9 cellular contexts compared by ENCODE assay signal in genomic region chr6:125789167-125789566, GRCh38. TPM values are rescaled to one million over a fixed set of nuclear protein-coding genes. Genes with fewer than 3 reads are reported as not detected.
DNase-seq lines count a peak whose midpoint lies in the region; ATAC-seq and TF ChIP-seq lines count a peak whose summit lies in the region.
"Had no signal": no experiment of that assay in that cellular context is flagged by ENCODE, and none has a peak within 500 bp of the region (broad histone marks: within the 10 kb centered on the region; RNA-seq: fewer than 3 reads in every experiment).

No MANE protein-coding gene starts in this region.

- H3K27ac ChIP-seq in iPS-18a (ENCODE audit: low read length) = no peak overlapping the region

- no peak for TF ChIP-seq CTCF in activated CD8-positive, alpha-beta T cell treated with anti-CD3 and anti-CD28 coated beads for 36 hours (IDR thresholded peaks at IDR 0.05)

- ATAC-seq in activated CD8-positive, alpha-beta T cell treated with anti-CD3 and anti-CD28 coated beads for 36 hours = no peak
- ATAC-seq in stimulated activated naive CD8-positive, alpha-beta T cell treated with anti-CD3 and anti-CD28 coated beads, Interleukin-15, amount 100 ng/mL, for 72 hours = no peak

- DNase-seq in activated CD8-positive, alpha-beta T cell treated with anti-CD3 and anti-CD28 coated beads for 36 hours = no peak
- no peak for DNase-seq in stimulated activated naive CD8-positive, alpha-beta T cell treated with anti-CD3 and anti-CD28 coated beads, Interleukin-15, amount 100 ng/mL, for 72 hours
- DNase-seq in COLO668 (lab: John Stamatoyannopoulos, UW; ENCODE audit: unreplicated experiment) (no peak), islet precursor cell (no peak), dermis blood vessel endothelial cell (no peak)

- peak overlapping the region; percentile 76 for H3K9ac ChIP-seq in iPS-18a (ENCODE audit: low read length)

- H3K36me3 Mint-ChIP-seq in IgD-negative memory B cell = peaks cover 5% of the 10 kb centered on the region
- peaks cover 40% of the 10 kb centered on the region for H3K36me3 Mint-ChIP-seq in activated CD8-positive, alpha-beta T cell treated with anti-CD3 and anti-CD28 coated beads for 36 hours (ENCODE audit: low read depth)

- no peaks in the 10 kb centered on the region for H3K9me3 Mint-ChIP-seq in IgD-negative memory B cell
- H3K9me3 Mint-ChIP-seq in activated CD8-positive, alpha-beta T cell treated with anti-CD3 and anti-CD28 coated beads for 36 hours = no peaks in the 10 kb centered on the region
- no peaks in the 10 kb centered on the region for H3K9me3 Mint-ChIP-seq in stimulated activated naive CD8-positive, alpha-beta T cell treated with anti-CD3 and anti-CD28 coated beads, Interleukin-15, amount 100 ng/mL, for 72 hours

- POLR2A ChIA-PET in activated CD8-positive, alpha-beta T cell treated with anti-CD3 and anti-CD28 coated beads for 36 hours (lab: Charles Lee) = interaction anchor here (0.8 to 5.9 kb wide), 7 partner anchors 8 to 488 kb away, joined by 3 to 124 read pairs (median 5); partner anchors contain the start of genes HDDC2 and HINT3

- H3K4me3 Mint-ChIP-seq in IgD-negative memory B cell = peak overlapping the region; percentile 86 to 95 (median 91)
- peak overlapping the region; percentile 84 for H3K4me3 Mint-ChIP-seq in activated CD8-positive, alpha-beta T cell treated with anti-CD3 and anti-CD28 coated beads for 36 hours
- peak overlapping the region; percentile 84 to 88 for H3K4me3 Mint-ChIP-seq in stimulated activated naive CD8-positive, alpha-beta T cell treated with anti-CD3 and anti-CD28 coated beads, Interleukin-15, amount 100 ng/mL, for 72 hours

- H3K27me3 Mint-ChIP-seq in IgD-negative memory B cell = no peaks in the 10 kb centered on the region
- no peaks in the 10 kb centered on the region for H3K27me3 Mint-ChIP-seq in activated CD8-positive, alpha-beta T cell treated with anti-CD3 and anti-CD28 coated beads for 36 hours
- H3K27me3 Mint-ChIP-seq in stimulated activated naive CD8-positive, alpha-beta T cell treated with anti-CD3 and anti-CD28 coated beads, Interleukin-15, amount 100 ng/mL, for 72 hours = no peaks in the 10 kb centered on the region

- H3K27me3 ChIP-seq in iPS-18a (ENCODE audit: control insufficient read depth, insufficient read depth, low read length) = peaks cover 12% of the 10 kb centered on the region
- H3K27me3 ChIP-seq: MG63 had no signal

- no peaks in the 10 kb centered on the region for H3K9me3 ChIP-seq in iPS-18a (ENCODE audit: control insufficient read depth, low read depth, low read length)
- H3K9me3 ChIP-seq: MG63 had no signal

- H3K4me3 ChIP-seq in iPS-18a (ENCODE audit: low read length) = peak overlapping the region; percentile 96
- H3K4me3 ChIP-seq: lung had no signal

- CTCF ChIA-PET in activated CD8-positive, alpha-beta T cell treated with anti-CD3 and anti-CD28 coated beads for 36 hours (lab: Charles Lee) = interaction anchor here (1.0 to 5.9 kb wide), 13 partner anchors 8 to 488 kb away, joined by 3 to 75 read pairs (median 5); partner anchors contain the start of genes HDDC2, HINT3 and TRMT11

- intact Hi-C loops in activated CD8-positive, alpha-beta T cell treated with anti-CD3 and anti-CD28 coated beads for 36 hours (cut with micrococcal nuclease) = no loop called here

- peaks cover 27 to 45% (median 37%) of the 10 kb centered on the region in 3 donors for H3K4me1 Mint-ChIP-seq in IgD-negative memory B cell
- H3K4me1 Mint-ChIP-seq in activated CD8-positive, alpha-beta T cell treated with anti-CD3 and anti-CD28 coated beads for 36 hours (ENCODE audit: low read depth) = peaks cover 46% of the 10 kb centered on the region
- peaks cover 48% of the 10 kb centered on the region for H3K4me1 Mint-ChIP-seq in stimulated activated naive CD8-positive, alpha-beta T cell treated with anti-CD3 and anti-CD28 coated beads, Interleukin-15, amount 100 ng/mL, for 72 hours

- no peaks in the 10 kb centered on the region for H3K36me3 ChIP-seq in iPS-18a (ENCODE audit: control insufficient read depth, low read depth, low read length)
- H3K36me3 ChIP-seq: MG63 had no signal

- peaks cover 29% of the 10 kb centered on the region for H3K4me1 ChIP-seq in iPS-18a (ENCODE audit: control insufficient read depth, low read depth, low read length)

- peak overlapping the region; percentile 90 to 99 (median 97) for H3K27ac Mint-ChIP-seq in IgD-negative memory B cell
- H3K27ac Mint-ChIP-seq in activated CD8-positive, alpha-beta T cell treated with anti-CD3 and anti-CD28 coated beads for 36 hours = peak overlapping the region; percentile 98
- peak overlapping the region in 1 of 2 donors; percentile 87 for H3K27ac Mint-ChIP-seq in stimulated activated naive CD8-positive, alpha-beta T cell treated with anti-CD3 and anti-CD28 coated beads, Interleukin-15, amount 100 ng/mL, for 72 hours

RNA-seq across cellular contexts. Expression of gene NCOA7, which starts 1.6 kb away (rescaled TPM):
- 35.6 TPM for polyA plus RNA-seq in IgD-negative memory B cell
- 10 to 100 TPM; 43.4 to 44.9 TPM for total RNA-seq in activated CD8-positive, alpha-beta T cell treated with anti-CD3 and anti-CD28 coated beads for 36 hours
- total RNA-seq in dermis blood vessel endothelial cell = 71.6 and 111 TPM in 2 replicates

RNA-seq across cellular contexts. Expression of gene HEY2, which starts 39.7 kb away (rescaled TPM):
- polyA plus RNA-seq in IgD-negative memory B cell = 0.30 TPM
- total RNA-seq in activated CD8-positive, alpha-beta T cell treated with anti-CD3 and anti-CD28 coated beads for 36 hours = not detected
- total RNA-seq in dermis blood vessel endothelial cell = not detected in 2 replicates
